In the genomic region with DNA sequence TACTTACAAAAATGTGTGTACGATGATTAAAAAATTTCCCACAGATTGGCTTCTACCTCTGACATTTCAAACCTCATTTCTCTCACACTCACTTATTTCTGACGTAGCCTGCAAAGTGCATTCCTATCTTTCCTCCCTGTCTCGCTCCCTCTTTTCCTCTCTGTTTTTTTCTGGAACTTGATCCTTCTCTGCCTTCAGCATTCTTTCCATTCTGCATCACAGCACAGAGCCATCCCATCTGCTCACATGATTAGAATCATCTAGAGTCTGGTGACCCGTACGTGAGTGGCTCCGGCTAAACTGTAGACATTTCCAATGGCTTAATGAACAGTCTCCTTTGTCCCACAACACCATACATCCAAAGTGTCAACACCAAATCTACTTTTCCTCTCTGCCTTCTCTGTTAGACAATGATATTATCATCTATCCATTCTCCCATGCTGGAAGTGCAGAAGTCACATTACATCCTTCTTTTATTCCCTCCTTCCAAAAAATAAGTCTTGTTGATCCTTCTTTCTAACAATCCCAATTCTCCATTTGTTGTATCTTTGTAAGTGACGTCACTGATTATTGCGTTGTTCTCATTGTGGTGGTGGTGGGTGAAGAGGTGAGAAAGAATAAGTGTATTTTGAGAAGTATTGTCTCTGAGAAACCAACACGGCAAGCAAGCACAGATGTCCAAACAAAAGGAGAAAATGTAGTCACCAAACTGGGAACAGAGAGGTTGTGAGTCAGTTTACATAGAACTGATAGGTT, we compare ENCODE assay signal across 25 cellular contexts. TPM values are rescaled to one million over a fixed set of nuclear protein-coding genes. Genes with fewer than 3 reads are reported as not detected.
A peak's percentile ranks its signal among the peaks of the same experiment; 100 is the strongest.
DNase-seq lines count a peak whose midpoint lies in the region; ATAC-seq, FAIRE-seq and TF ChIP-seq lines count a peak whose summit lies in the region.
"Had no signal": no experiment of that assay in that cellular context is flagged by ENCODE, and none has a peak within 500 bp of the region (broad histone marks: within the 10 kb centered on the region; RNA-seq: fewer than 3 reads in every experiment).

No MANE protein-coding gene starts in this region.

- H3K79me2 ChIP-seq in HepG2 (ENCODE audit: insufficient read depth, low read length) = no peaks in the 10 kb centered on the region

- BruUV-seq in HepG2 (replicated peaks; lab: Mats Ljungman, UMichigan) = no TSS peak

- no peak for TF ChIP-seq RAD21 in HepG2 (CRISPR knock-in tag; IDR thresholded peaks at IDR 0.05)

- H3K27ac Mint-ChIP-seq in glutamatergic neuron (ENCODE audit: unreplicated experiment) (peak overlapping the region; percentile 19), nephron progenitor cell (peak overlapping the region; percentile 2)
- no peak overlapping the region for H3K27ac Mint-ChIP-seq in activated naive CD4-positive, alpha-beta T cell treated with anti-CD3 and anti-CD28 coated beads for 36 hours
- H3K27ac Mint-ChIP-seq: CD4-positive, CD25-positive, alpha-beta regulatory T cell; H9 had no signal

- no peak for TF ChIP-seq POLR2A in HepG2 (IDR thresholded peaks at IDR 0.05; ENCODE audit: insufficient read depth in 1 of 2, low read depth in 2 of 2, low read length in 2 of 2)
- no peak for TF ChIP-seq POLR2A in right lobe of liver (IDR thresholded peaks at IDR 0.05)

- H2AFZ ChIP-seq in HepG2 (ENCODE audit: low read length) = no peak overlapping the region

- intact Hi-C loops in HepG2 (cut with micrococcal nuclease; ENCODE audit: unreplicated experiment) = no loop called here
- intact Hi-C loops in right lobe of liver (cut with DNase I) = no loop called here
- intact Hi-C loops in activated naive CD4-positive, alpha-beta T cell treated with anti-CD3 and anti-CD28 coated beads for 36 hours (cut with micrococcal nuclease) = no loop called here

- CTCF ChIA-PET in HepG2 (lab: Yijun Ruan, JAX; ENCODE audit: low intra/inter-chr PET ratio, low total read pairs) = no interaction called here
- CTCF ChIA-PET in activated naive CD4-positive, alpha-beta T cell treated with anti-CD3 and anti-CD28 coated beads for 36 hours (lab: Charles Lee) = no interaction called here

- no peaks in the 10 kb centered on the region for H3K36me3 Mint-ChIP-seq in glutamatergic neuron (ENCODE audit: unreplicated experiment)
- no peaks in the 10 kb centered on the region for H3K36me3 Mint-ChIP-seq in nephron progenitor cell (ENCODE audit: low read depth)
- no peaks in the 10 kb centered on the region for H3K36me3 Mint-ChIP-seq in activated naive CD4-positive, alpha-beta T cell treated with anti-CD3 and anti-CD28 coated beads for 36 hours (ENCODE audit: low read depth)
- H3K36me3 Mint-ChIP-seq: CD4-positive, CD25-positive, alpha-beta regulatory T cell had no signal

- H4K20me1 ChIP-seq in HepG2 (ENCODE audit: insufficient read depth, low read length) = no peaks in the 10 kb centered on the region

- H3K4me3 ChIP-seq in HepG2 (replicated peaks in 1 of 3; ENCODE audit: insufficient read depth in 1 of 3, low read depth in 2 of 3, low read length in 3 of 3) = no peak overlapping the region
- no peak overlapping the region for H3K4me3 ChIP-seq in right lobe of liver
- no peak overlapping the region for H3K4me3 ChIP-seq in effector memory CD4-positive, alpha-beta T cell (ENCODE audit: insufficient read depth, low read depth, low read length, poor library complexity, severe bottlenecking)

- H3K4me2 ChIP-seq in HepG2 (ENCODE audit: low read depth, low read length) = no peak overlapping the region

- no peaks in the 10 kb centered on the region for H3K36me3 ChIP-seq in HepG2 (replicated peaks in 1 of 2; ENCODE audit: control insufficient read depth in 1 of 2, insufficient read depth in 2 of 2, low read length in 2 of 2)
- no peaks in the 10 kb centered on the region for H3K36me3 ChIP-seq in right lobe of liver
- H3K36me3 ChIP-seq in effector memory CD4-positive, alpha-beta T cell (ENCODE audit: control insufficient read depth, insufficient read depth, low read length) = no peaks in the 10 kb centered on the region

- no peak for FAIRE-seq in HepG2 (lab: Jason Lieb, UNC)
- FAIRE-seq: GM19239 had no signal

- no peak overlapping the region for H3K27ac ChIP-seq in HepG2 (ENCODE audit: extremely low read length, insufficient read depth, low read length)
- no peak overlapping the region for H3K27ac ChIP-seq in right lobe of liver
- H3K27ac ChIP-seq in effector memory CD4-positive, alpha-beta T cell (ENCODE audit: insufficient read depth, low read length, poor library complexity, severe bottlenecking) = no peak overlapping the region
- H3K27ac ChIP-seq: HL-60 had no signal

- TF ChIP-seq EP300 in HepG2 (IDR thresholded peaks at IDR 0.05; ENCODE audit: low read depth in 2 of 2, low read length in 2 of 2) (no peak), HepG2 (CRISPR knock-in tag; IDR thresholded peaks at IDR 0.05; ENCODE audit: borderline replicate concordance) (no peak)

- peaks cover 0 to 4% of the 10 kb centered on the region in 2 experiments; a peak in 1 of 5 replicates for H3K27me3 ChIP-seq in HepG2 (ENCODE audit: control insufficient read depth in 1 of 2, insufficient read depth in 2 of 2, low read length in 2 of 2)
- H3K27me3 ChIP-seq in right lobe of liver = no peaks in the 10 kb centered on the region
- H3K27me3 ChIP-seq in effector memory CD4-positive, alpha-beta T cell (replicated peaks; ENCODE audit: control insufficient read depth, insufficient read depth, low read length, poor library complexity, severe bottlenecking) = no peaks in the 10 kb centered on the region
- H3K27me3 ChIP-seq: BE2C had no signal

- no peak overlapping the region for H3K9ac ChIP-seq in HepG2 (ENCODE audit: insufficient read depth, low read depth, low read length)

- 27% methylated on average over 9 of the region's 9 CpGs for WGBS in HepG2 (ENCODE audit: low lambda C conversion rate)
- WGBS in right lobe of liver (ENCODE audit: insufficient coverage, low coverage, low lambda C conversion rate, missing lambda C conversion rate) = 56% methylated on average over 9 of the region's 9 CpGs

- H3K4me1 Mint-ChIP-seq in glutamatergic neuron (ENCODE audit: low read depth, unreplicated experiment) (peaks cover 5% of the 10 kb centered on the region), nephron progenitor cell (peaks cover 5% of the 10 kb centered on the region)
- no peaks in the 10 kb centered on the region for H3K4me1 Mint-ChIP-seq in activated naive CD4-positive, alpha-beta T cell treated with anti-CD3 and anti-CD28 coated beads for 36 hours (ENCODE audit: low read depth)
- H3K4me1 Mint-ChIP-seq: CD4-positive, CD25-positive, alpha-beta regulatory T cell; H9 had no signal

- in situ Hi-C loops in HepG2 (cut with HindIII; ENCODE audit: extremely low pct_ligation_motif_present, low pct_unique_long_range_greater_than_20kb) = no loop called here

- H3K27me3 Mint-ChIP-seq in glutamatergic neuron (ENCODE audit: unreplicated experiment) = peaks cover 4% of the 10 kb centered on the region
- H3K27me3 Mint-ChIP-seq in nephron progenitor cell (ENCODE audit: low read depth, poor library complexity) = no peaks in the 10 kb centered on the region
- peaks cover 4% of the 10 kb centered on the region for H3K27me3 Mint-ChIP-seq in activated naive CD4-positive, alpha-beta T cell treated with anti-CD3 and anti-CD28 coated beads for 36 hours (ENCODE audit: low read depth)
- H3K27me3 Mint-ChIP-seq: CD4-positive, CD25-positive, alpha-beta regulatory T cell had no signal

- H3K9me3 ChIP-seq in HepG2 (ENCODE audit: low read length) (no peaks in the 10 kb centered on the region), right lobe of liver (no peaks in the 10 kb centered on the region)
- H3K9me3 ChIP-seq in effector memory CD4-positive, alpha-beta T cell (ENCODE audit: control insufficient read depth, low read length) = no peaks in the 10 kb centered on the region
- H3K9me3 ChIP-seq: BE2C had no signal

- H3K4me1 ChIP-seq in HepG2 (ENCODE audit: insufficient read depth, low read length) (no peaks in the 10 kb centered on the region), right lobe of liver (no peaks in the 10 kb centered on the region)
- no peaks in the 10 kb centered on the region for H3K4me1 ChIP-seq in effector memory CD4-positive, alpha-beta T cell (ENCODE audit: control insufficient read depth, insufficient read depth, low read length, poor library complexity, severe bottlenecking)

- DNase-seq in HepG2 (ENCODE audit: low spot score) = no peak
- DNase-seq in right lobe of liver = no peak
- DNase-seq in glutamatergic neuron = no peak
- no peak for DNase-seq in nephron progenitor cell
- no peak for DNase-seq in effector memory CD4-positive, alpha-beta T cell
- DNase-seq in activated naive CD4-positive, alpha-beta T cell treated with anti-CD3 and anti-CD28 coated beads for 36 hours = no peak
- DNase-seq in ecto neural progenitor cell (ENCODE audit: low spot score) = no peak
- no peak for DNase-seq in globus pallidus (ENCODE audit: low spot score)
- DNase-seq: BE2C; CD4-positive, CD25-positive, alpha-beta regulatory T cell; COR-L47; DMS 273 treated with DMSO at 0.1 percent for 48 hours; GF-D8; H9; MM.1S; NCI-H1092; NCI-H1436 treated with DMSO at 0.1 percent for 48 hours; NCI-H2029 treated with DMSO at 0.1 percent for 48 hours had no signal

- H3K9me3 Mint-ChIP-seq in glutamatergic neuron (ENCODE audit: unreplicated experiment) (no peaks in the 10 kb centered on the region), nephron progenitor cell (no peaks in the 10 kb centered on the region)
- no peaks in the 10 kb centered on the region for H3K9me3 Mint-ChIP-seq in activated naive CD4-positive, alpha-beta T cell treated with anti-CD3 and anti-CD28 coated beads for 36 hours
- H3K9me3 Mint-ChIP-seq: H9 had no signal

- H3K4me3 Mint-ChIP-seq in glutamatergic neuron (ENCODE audit: unreplicated experiment) = no peak overlapping the region
- H3K4me3 Mint-ChIP-seq in nephron progenitor cell = no peak overlapping the region
- no peak overlapping the region for H3K4me3 Mint-ChIP-seq in activated naive CD4-positive, alpha-beta T cell treated with anti-CD3 and anti-CD28 coated beads for 36 hours
- H3K4me3 Mint-ChIP-seq: CD4-positive, CD25-positive, alpha-beta regulatory T cell; H9 had no signal

- POLR2A ChIA-PET in HepG2 (lab: Yijun Ruan, JAX) = no interaction called here

- TF ChIP-seq CTCF in HepG2 (CRISPR knock-in tag; IDR thresholded peaks at IDR 0.05) (no peak), right lobe of liver (IDR thresholded peaks at IDR 0.05) (no peak), glutamatergic neuron (IDR thresholded peaks at IDR 0.05; ENCODE audit: partially characterized antibody, unreplicated experiment) (no peak), nephron progenitor cell (IDR thresholded peaks at IDR 0.05) (no peak)

- ATAC-seq in HepG2 = no peak
- ATAC-seq in right lobe of liver = no peak
- ATAC-seq: Panc1 had no signal

RNA-seq across cellular contexts. Expression of a gene that starts 41.6 kb away (rescaled TPM):
- total RNA-seq in HepG2 (2016; rRNA removed; fragmentation: Illumina TruSeq; extraction: Trizol) (not detected in 2 replicates), right lobe of liver (not detected), glutamatergic neuron (ENCODE audit: unreplicated experiment) (not detected)
- not detected in 2 replicates for total RNA-seq in HepG2 (2016; cell fraction: cytosol; rRNA removed; fragmentation: Illumina TruSeq; extraction: Trizol; ENCODE audit: low read depth)
- total RNA-seq in HepG2 (2016; cell fraction: insoluble cytoplasmic fraction; rRNA removed; fragmentation: Illumina TruSeq; extraction: Trizol) = not detected in 2 replicates
- not detected in 2 replicates for total RNA-seq in HepG2 (2016; cell fraction: membrane; rRNA removed; fragmentation: Illumina TruSeq; extraction: Trizol)
- not detected in 2 replicates for total RNA-seq in HepG2 (2016; cell fraction: nucleus; rRNA removed; fragmentation: Illumina TruSeq; extraction: Trizol)
- polyA plus RNA-seq in HepG2 (2011; rRNA removed) = not detected in 2 replicates
- not detected in 2 replicates for polyA plus RNA-seq in HepG2 (2011; cell fraction: cytosol; rRNA removed)
- polyA plus RNA-seq in HepG2 (2011; cell fraction: nucleus; rRNA removed) = not detected in 2 replicates
- polyA plus RNA-seq in HepG2 (2012) = not detected in 2 replicates
- not detected in 2 replicates for polyA plus RNA-seq in HepG2 (2016; cell fraction: cytosol; fragmentation: Illumina TruSeq; extraction: Trizol; ENCODE audit: low read depth)
- polyA plus RNA-seq in HepG2 (2016; cell fraction: insoluble cytoplasmic fraction; fragmentation: Illumina TruSeq; extraction: Trizol; ENCODE audit: low read depth) = not detected in 2 replicates
- polyA plus RNA-seq in HepG2 (2016; cell fraction: membrane; fragmentation: Illumina TruSeq; extraction: Trizol; ENCODE audit: low read depth) = not detected in 2 replicates
- not detected in 2 replicates for polyA plus RNA-seq in HepG2 (2016; cell fraction: nucleus; fragmentation: Illumina TruSeq; extraction: Trizol; ENCODE audit: insufficient read depth, low read depth)
- polyA minus RNA-seq in HepG2 (2011; rRNA and poly(A)+ RNA removed; ENCODE audit: low replicate concordance) = not detected in 2 replicates
- polyA minus RNA-seq in HepG2 (2011; cell fraction: cytosol; rRNA and poly(A)+ RNA removed) = not detected in 2 replicates
- polyA minus RNA-seq in HepG2 (2011; cell fraction: nucleus; rRNA and poly(A)+ RNA removed) = not detected in 2 replicates
- total RNA-seq in activated naive CD4-positive, alpha-beta T cell treated with anti-CD3 and anti-CD28 coated beads for 36 hours = not detected
- total RNA-seq: A172; CD4-positive, CD25-positive, alpha-beta regulatory T cell; H9; HT1080; LHCN-M2; NCI-H460 had no signal
- polyA plus RNA-seq: CD4-positive, CD25-positive, alpha-beta regulatory T cell had no signal
